13 cellular contexts compared by ENCODE assay signal in the genomic region with DNA sequence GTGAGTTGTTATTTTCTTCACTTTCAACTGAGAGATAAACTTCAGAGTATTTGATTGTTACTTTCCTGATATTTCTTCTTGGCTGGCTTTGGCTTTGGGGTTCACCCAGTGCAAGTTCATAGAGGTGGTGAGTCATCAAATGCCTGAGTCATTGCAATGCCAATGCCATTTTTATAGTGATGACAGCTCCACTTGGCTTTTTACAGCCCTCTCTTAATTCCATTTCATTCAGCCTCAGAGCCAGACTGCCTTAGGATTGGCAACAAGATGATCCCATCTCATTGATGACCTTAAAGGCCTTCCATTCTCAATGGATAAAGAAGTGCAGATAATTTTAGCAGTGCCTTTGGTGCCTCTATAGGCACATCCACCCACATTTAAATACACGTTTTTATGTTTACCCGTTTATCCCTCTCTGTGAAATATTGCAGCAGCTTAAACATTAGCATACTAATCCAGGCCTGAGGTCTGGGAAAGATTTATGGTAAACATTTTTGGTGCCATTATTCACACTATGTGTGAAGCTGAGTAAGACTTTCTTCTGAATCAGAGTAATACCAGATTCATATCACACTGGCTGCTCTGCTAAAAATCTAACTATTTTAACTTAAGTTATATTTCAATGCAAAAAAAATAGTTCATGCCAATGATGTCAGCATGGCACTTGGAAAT.
A peak's percentile ranks its signal among the peaks of the same experiment; 100 is the strongest.
DNase-seq lines count a peak whose midpoint lies in the region; ATAC-seq and TF ChIP-seq lines count a peak whose summit lies in the region.
"Had no signal": no experiment of that assay in that cellular context is flagged by ENCODE, and none has a peak within 500 bp of the region (broad histone marks: within the 10 kb centered on the region; RNA-seq: fewer than 3 reads in every experiment).

No MANE protein-coding gene starts in this region.

- no peak for DNase-seq in Right ventricle myocardium inferior (ENCODE audit: missing footprints)
- DNase-seq in left ventricle myocardium inferior: no peak
- no peak for DNase-seq in RWPE2 (ENCODE audit: low spot score)
- DNase-seq in fibroblast of the conjunctiva (ENCODE audit: low read depth): peak; percentile 1
- DNase-seq in stromal cell of bone marrow (ENCODE audit: low read depth): peak; percentile 11
- no peak for DNase-seq in left lobe of liver (ENCODE audit: low spot score)
- DNase-seq: activated T-cell treated with anti-CD3 and anti-CD28 coated beads, Interleukin-2, amount 50 U/mL, for 1 hour; KG1; NCI-H2171 treated with DMSO at 0.1 percent for 48 hours; SHP77 treated with DMSO at 0.1 percent for 48 hours had no signal

- H3K4me1 ChIP-seq in left ventricle myocardium inferior (peaks cover 5% of the 10 kb centered on the region), RWPE2 (ENCODE audit: insufficient read depth, poor library complexity, severe bottlenecking) (no peaks in the 10 kb centered on the region)
- H3K4me1 ChIP-seq: gastroesophageal sphincter had no signal

- H3K9me3 ChIP-seq in left ventricle myocardium inferior (replicated peaks) (no peaks in the 10 kb centered on the region), RWPE2 (ENCODE audit: severe bottlenecking) (no peaks in the 10 kb centered on the region)
- H3K9me3 ChIP-seq: gastroesophageal sphincter had no signal

- intact Hi-C loops in Right ventricle myocardium inferior (cut with DNase I): no loop called here
- intact Hi-C loops in left ventricle myocardium inferior (cut with micrococcal nuclease): no loop called here

- peaks cover 6% of the 10 kb centered on the region for H3K27me3 ChIP-seq in left ventricle myocardium inferior (ENCODE audit: low read depth)
- no peaks in the 10 kb centered on the region for H3K27me3 ChIP-seq in RWPE2 (ENCODE audit: insufficient read depth, poor library complexity, severe bottlenecking)
- H3K27me3 ChIP-seq: gastroesophageal sphincter had no signal

- ATAC-seq in Right ventricle myocardium inferior (peak; percentile 93), RWPE2 (ENCODE audit: low read depth) (peak; percentile 67; the same call in 2 of the 3 replicates), HG02588 (IDR thresholded peaks at IDR 0.05; ENCODE audit: unreplicated experiment) (no peak), GM18868 (IDR thresholded peaks at IDR 0.05; ENCODE audit: unreplicated experiment) (no peak), left lobe of liver (no peak)
- ATAC-seq: gastroesophageal sphincter had no signal

- TF ChIP-seq CTCF in left ventricle myocardium inferior (IDR thresholded peaks at IDR 0.05; ENCODE audit: borderline replicate concordance) (no peak), RWPE2 (IDR thresholded peaks at IDR 0.05; ENCODE audit: poor library complexity, severe bottlenecking) (no peak)

- H3K4me3 ChIP-seq in left ventricle myocardium inferior: no peak overlapping the region
- H3K4me3 ChIP-seq in RWPE2 (ENCODE audit: severe bottlenecking): no peak overlapping the region
- H3K4me3 ChIP-seq: gastroesophageal sphincter had no signal

- H3K36me3 ChIP-seq in left ventricle myocardium inferior (no peaks in the 10 kb centered on the region), RWPE2 (ENCODE audit: low read depth) (no peaks in the 10 kb centered on the region)
- H3K36me3 ChIP-seq: gastroesophageal sphincter had no signal

- H3K27ac ChIP-seq in left ventricle myocardium inferior (replicated peaks): no peak overlapping the region
- H3K27ac ChIP-seq in RWPE2 (ENCODE audit: poor library complexity, severe bottlenecking): no peak overlapping the region
- H3K27ac ChIP-seq: gastroesophageal sphincter had no signal

Comparison
In these comparisons a context has a peak if more than half of its experiments do, and no peak if none do; other contexts are left out.
1. ATAC-seq: peak in Right ventricle myocardium inferior (single experiment) and RWPE2 (single experiment); none in HG02588 (single experiment), GM18868 (single experiment) and left lobe of liver (single experiment).
2. DNase-seq: peak in fibroblast of the conjunctiva (single experiment) and stromal cell of bone marrow (single experiment); none in Right ventricle myocardium inferior (single experiment), left ventricle myocardium inferior (single experiment), RWPE2 (single experiment) and left lobe of liver (single experiment).